15 cellular contexts compared by ENCODE assay signal in genomic region chr5:175695161-175696126, GRCh38. TPM values are rescaled to one million over a fixed set of nuclear protein-coding genes. Genes with fewer than 3 reads are reported as not detected.
A peak's percentile ranks its signal among the peaks of the same experiment; 100 is the strongest.
DNase-seq lines count a peak whose midpoint lies in the region; ATAC-seq and TF ChIP-seq lines count a peak whose summit lies in the region.
"Had no signal": no experiment of that assay in that cellular context is flagged by ENCODE, and none has a peak within 500 bp of the region (broad histone marks: within the 10 kb centered on the region; RNA-seq: fewer than 3 reads in every experiment).

No MANE protein-coding gene starts in this region.

- no peak for TF ChIP-seq POLR2A in thyroid gland (IDR thresholded peaks at IDR 0.05)
- TF ChIP-seq POLR2A in testis (IDR thresholded peaks at IDR 0.05): no peak

- no peak overlapping the region for H4K8ac ChIP-seq in neuronal stem cell (ENCODE audit: low read depth, low read length)

- no peak overlapping the region for H3K18ac ChIP-seq in neuronal stem cell (ENCODE audit: low read length)

- no peak overlapping the region for H2AK5ac ChIP-seq in neuronal stem cell (ENCODE audit: low read depth, low read length)

- peak overlapping the region; percentile 90 to 98 (median 93) for H3K27ac Mint-ChIP-seq in CD14-positive monocyte
- peak overlapping the region; percentile 64 to 76 for H3K27ac Mint-ChIP-seq in effector memory CD8-positive, alpha-beta T cell
- H3K27ac Mint-ChIP-seq: B cell, HFFc6 had no signal

- H2AFZ ChIP-seq in neuronal stem cell (ENCODE audit: low read length): no peak overlapping the region

- H3K4me2 ChIP-seq in neuronal stem cell (ENCODE audit: insufficient read depth, low read length, poor library complexity, severe bottlenecking): no peak overlapping the region

- H3K23ac ChIP-seq in neuronal stem cell (ENCODE audit: low read depth, low read length, poor library complexity): no peak overlapping the region

- H3K4ac ChIP-seq in neuronal stem cell (ENCODE audit: low read length): no peak overlapping the region

- H3K4me3 ChIP-seq in HL-60 (replicated peaks; ENCODE audit: insufficient read depth, low read length) (no peak overlapping the region), neuronal stem cell (ENCODE audit: low read length in 2 of 2) (no peak overlapping the region), thyroid gland (replicated peaks in 1 of 3) (no peak overlapping the region), testis (no peak overlapping the region)
- H3K4me3 ChIP-seq: adrenal gland had no signal

- H3K4me3 Mint-ChIP-seq in CD14-positive monocyte: peak overlapping the region in 1 of 2 donors; percentile 4
- H3K4me3 Mint-ChIP-seq in effector memory CD8-positive, alpha-beta T cell: no peak overlapping the region
- H3K4me3 Mint-ChIP-seq: B cell, HFFc6 had no signal

- peaks cover 0 to 10% of the 10 kb centered on the region in 2 donors for H3K4me1 ChIP-seq in neuronal stem cell (ENCODE audit: control insufficient read depth in 2 of 2, insufficient read depth in 1 of 2, low read depth in 1 of 2, low read length in 2 of 2)
- H3K4me1 ChIP-seq in thyroid gland: no peaks in the 10 kb centered on the region
- no peaks in the 10 kb centered on the region for H3K4me1 ChIP-seq in testis

- H2BK120ac ChIP-seq in neuronal stem cell (ENCODE audit: low read depth, low read length): no peak overlapping the region

- peaks cover 70% of the 10 kb centered on the region for H3K4me1 Mint-ChIP-seq in CD14-positive monocyte
- H3K4me1 Mint-ChIP-seq in effector memory CD8-positive, alpha-beta T cell (ENCODE audit: low read depth in 2 of 2): peaks cover 10 to 24% of the 10 kb centered on the region in 2 donors

- H3K27ac ChIP-seq in HL-60 (replicated peaks) (peak overlapping the region; percentile 88), neuronal stem cell (replicated peaks; ENCODE audit: low read length) (no peak overlapping the region), thyroid gland (no peak overlapping the region), testis (no peak overlapping the region)

- H3K36me3 ChIP-seq in neuronal stem cell (replicated peaks in 1 of 2; ENCODE audit: control insufficient read depth in 2 of 2, insufficient read depth in 2 of 2, low read length in 2 of 2): no peaks in the 10 kb centered on the region
- H3K36me3 ChIP-seq in thyroid gland: no peaks in the 10 kb centered on the region
- no peaks in the 10 kb centered on the region for H3K36me3 ChIP-seq in testis (ENCODE audit: low read depth, missing control alignments)
- H3K36me3 ChIP-seq: adrenal gland had no signal

- ATAC-seq in effector memory CD8-positive, alpha-beta T cell (replicated peaks): no peak

- no peaks in the 10 kb centered on the region for H3K79me1 ChIP-seq in neuronal stem cell (ENCODE audit: low read depth, low read length)

- H3K14ac ChIP-seq in neuronal stem cell (ENCODE audit: low read length): no peak overlapping the region

- H2BK5ac ChIP-seq in neuronal stem cell (ENCODE audit: low read length): no peak overlapping the region

- peak overlapping the region; percentile 57 for H3K9ac ChIP-seq in neuronal stem cell (ENCODE audit: low read depth, low read length, poor library complexity)

- WGBS in neuronal stem cell (ENCODE audit: extremely low coverage in 2 of 2, insufficient read length in 2 of 2, insufficient replicate concordance in 1 of 2), 2 donors: no CpG with 5 or more reads among the region's 19 CpGs
- WGBS in thyroid gland, 2 donors: 82 to 83% methylated on average over 17 to 19 of the region's 19 CpGs
- WGBS in testis, 2 donors: 68 to 75% methylated on average over 17 to 19 of the region's 19 CpGs

- peaks cover 48 to 88% of the 10 kb centered on the region in 2 donors for H3K36me3 Mint-ChIP-seq in CD14-positive monocyte
- H3K36me3 Mint-ChIP-seq in effector memory CD8-positive, alpha-beta T cell (ENCODE audit: insufficient read depth): peaks cover 3% of the 10 kb centered on the region

- no peak overlapping the region for H2BK15ac ChIP-seq in neuronal stem cell (ENCODE audit: low read length)

- H3K27me3 Mint-ChIP-seq in CD14-positive monocyte (ENCODE audit: low read depth in 3 of 3): peaks cover 0 to 2% (median 0%) of the 10 kb centered on the region in 3 donors
- peaks cover 13 to 31% of the 10 kb centered on the region in 2 donors for H3K27me3 Mint-ChIP-seq in effector memory CD8-positive, alpha-beta T cell

- H3K9me3 ChIP-seq in neuronal stem cell (replicated peaks in 1 of 2; ENCODE audit: control insufficient read depth in 2 of 2, insufficient read depth in 1 of 2, low read depth in 1 of 2, low read length in 2 of 2) (no peaks in the 10 kb centered on the region), thyroid gland (no peaks in the 10 kb centered on the region), testis (no peaks in the 10 kb centered on the region)
- H3K9me3 ChIP-seq: adrenal gland had no signal

- no peak for TF ChIP-seq CTCF in CD14-positive monocyte (IDR thresholded peaks at IDR 0.05)
- TF ChIP-seq CTCF in HL-60 (IDR thresholded peaks at IDR 0.05; ENCODE audit: insufficient read depth, low read length): no peak
- TF ChIP-seq CTCF in thyroid gland (IDR thresholded peaks at IDR 0.05): no peak
- TF ChIP-seq CTCF in testis (IDR thresholded peaks at IDR 0.05): no peak

- H3K9me3 Mint-ChIP-seq in CD14-positive monocyte: peaks cover 0 to 6% (median 2%) of the 10 kb centered on the region in 7 donors
- H3K9me3 Mint-ChIP-seq in effector memory CD8-positive, alpha-beta T cell: no peaks in the 10 kb centered on the region
- H3K9me3 Mint-ChIP-seq: HFFc6 had no signal

- H3K27me3 ChIP-seq in HL-60 (ENCODE audit: insufficient read depth, poor library complexity, severe bottlenecking) (no peaks in the 10 kb centered on the region), neuronal stem cell (ENCODE audit: control insufficient read depth in 3 of 3, insufficient read depth in 3 of 3, low read depth in 1 of 3, low read length in 3 of 3) (no peaks in the 10 kb centered on the region), thyroid gland (no peaks in the 10 kb centered on the region), testis (no peaks in the 10 kb centered on the region)
- H3K27me3 ChIP-seq: adrenal gland had no signal

- peak; percentile 44 for DNase-seq in CD14-positive monocyte (ENCODE audit: low spot score)
- DNase-seq in HL-60 (ENCODE audit: low read depth in 1 of 2, low spot score in 1 of 2): peak in 1 of 2 experiments; percentile 33
- DNase-seq in effector memory CD8-positive, alpha-beta T cell: no peak
- no peak for DNase-seq in neuronal stem cell (ENCODE audit: low spot score)
- no peak for DNase-seq in thyroid gland
- no peak for DNase-seq in testis
- DNase-seq in hippocampal formation (lab: John Stamatoyannopoulos, UW): no peak
- DNase-seq in T1000 (lab: John Stamatoyannopoulos, UW): no peak
- DNase-seq: dermis blood vessel endothelial cell; HFFc6; IMR-90; stimulated activated CD4-positive, alpha-beta T cell treated with anti-CD3 and anti-CD28 coated beads, Interleukin-12 subunit alpha, Interleukin-12 subunit beta, amount 100 ng/mL, for 4 hours had no signal

- intact Hi-C loops in CD14-positive monocyte (cut with micrococcal nuclease): loop anchor here in 1 of 2 donors (10.0 kb wide), 1 partner anchor 81 kb away; no protein-coding TSS in a partner anchor
- intact Hi-C loops in thyroid gland (cut with DNase I): no loop called here
- intact Hi-C loops in testis (cut with DNase I; ENCODE audit: low total_unique reads): no loop called here

- no peak overlapping the region for H2BK12ac ChIP-seq in neuronal stem cell (ENCODE audit: low read length)

- no peak overlapping the region for H4K91ac ChIP-seq in neuronal stem cell (ENCODE audit: low read depth, low read length, poor library complexity)

RNA-seq across cellular contexts. Expression of gene HRH2, which starts 37.6 kb away (rescaled TPM):
- 10 to 100 TPM; 10.6 to 25.5 TPM for polyA plus RNA-seq in CD14-positive monocyte
- 0.59 TPM for polyA plus RNA-seq in neuronal stem cell (2013, experiment 1 of 2)
- 0.62 TPM for polyA plus RNA-seq in neuronal stem cell (2013, experiment 2 of 2)
- 1 to 10 TPM in 2 of 4 donors, under 1 TPM in 2; 0.44 to 2.3 (median 1.4) TPM for total RNA-seq in thyroid gland
- total RNA-seq in testis: 1 to 10 TPM in 1 of 2 donors, under 1 TPM in 1; 0.47 to 1.4 TPM
- polyA plus RNA-seq in testis (ENCODE audit: insufficient read depth, low read depth, low replicate concordance): 1.3 TPM
- total RNA-seq: B cell, dermis blood vessel endothelial cell, G401, HFFc6, IMR-90 had no signal
- polyA plus RNA-seq: IMR-90 had no signal
